In genomic region chr17:28743243-28744103, GRCh38 we compare ENCODE assay signal across 1 cellular context.
TF ChIP-seq lines count a peak whose summit lies in the region.

A gene with protein sequence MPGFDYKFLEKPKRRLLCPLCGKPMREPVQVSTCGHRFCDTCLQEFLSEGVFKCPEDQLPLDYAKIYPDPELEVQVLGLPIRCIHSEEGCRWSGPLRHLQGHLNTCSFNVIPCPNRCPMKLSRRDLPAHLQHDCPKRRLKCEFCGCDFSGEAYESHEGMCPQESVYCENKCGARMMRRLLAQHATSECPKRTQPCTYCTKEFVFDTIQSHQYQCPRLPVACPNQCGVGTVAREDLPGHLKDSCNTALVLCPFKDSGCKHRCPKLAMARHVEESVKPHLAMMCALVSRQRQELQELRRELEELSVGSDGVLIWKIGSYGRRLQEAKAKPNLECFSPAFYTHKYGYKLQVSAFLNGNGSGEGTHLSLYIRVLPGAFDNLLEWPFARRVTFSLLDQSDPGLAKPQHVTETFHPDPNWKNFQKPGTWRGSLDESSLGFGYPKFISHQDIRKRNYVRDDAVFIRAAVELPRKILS (plus strand): TSS chr17:28744011. CDS start chr17:28744113, 102 bp downstream.

TF ChIP-seq in HEK293, 187 proteins besides CTCF, POLR2A, EP300 and RAD21 (continued from another document):
- no peak for TF ChIP-seq ZNF555 (tag by site-specific recombination; conservative IDR thresholded peaks at IDR 0.05)
- no peak; the same call in 1 of the 2 replicates for TF ChIP-seq ZNF549 (tag by site-specific recombination; IDR thresholded peaks at IDR 0.05)
- TF ChIP-seq ZNF704 (tag by site-specific recombination; IDR thresholded peaks at IDR 0.05): no peak
